ENCODE assay signal across 8 cellular contexts in genomic region chr19:6062274-6062673, GRCh38. TPM values are rescaled to one million over a fixed set of nuclear protein-coding genes. Genes with fewer than 3 reads are reported as not detected.
DNase-seq lines count a peak whose midpoint lies in the region; ATAC-seq and TF ChIP-seq lines count a peak whose summit lies in the region.

No MANE protein-coding gene starts in this region.

- H3K4me1 ChIP-seq in GM23248 (ENCODE audit: insufficient read depth) (peaks cover 50% of the 10 kb centered on the region), hepatocyte (ENCODE audit: insufficient read depth) (peaks cover 18% of the 10 kb centered on the region)

- H4K20me1 ChIP-seq in GM23248 (ENCODE audit: insufficient read depth): no peaks in the 10 kb centered on the region
- no peaks in the 10 kb centered on the region for H4K20me1 ChIP-seq in hepatocyte (ENCODE audit: insufficient read depth, poor library complexity, severe bottlenecking)

- H3K36me3 ChIP-seq in GM23248 (ENCODE audit: low read depth) (no peaks in the 10 kb centered on the region), hepatocyte (replicated peaks; ENCODE audit: insufficient read depth, low read depth) (no peaks in the 10 kb centered on the region)

- H3K27ac ChIP-seq in GM23248: no peak overlapping the region
- no peak overlapping the region for H3K27ac ChIP-seq in hepatocyte

- H3K4me3 ChIP-seq in GM23248 (no peak overlapping the region), hepatocyte (no peak overlapping the region)

- no peaks in the 10 kb centered on the region for H3K27me3 Mint-ChIP-seq in progenitor cell of endocrine pancreas

- H3K9me3 ChIP-seq in GM23248 (ENCODE audit: low read depth): no peaks in the 10 kb centered on the region
- no peaks in the 10 kb centered on the region for H3K9me3 ChIP-seq in hepatocyte (ENCODE audit: low read depth)

- H3K27me3 ChIP-seq in GM23248 (replicated peaks; ENCODE audit: insufficient read depth) (no peaks in the 10 kb centered on the region), hepatocyte (no peaks in the 10 kb centered on the region)

- no peak overlapping the region for H2AFZ ChIP-seq in GM23248
- H2AFZ ChIP-seq in hepatocyte: no peak overlapping the region

- peaks cover 52% of the 10 kb centered on the region for H3K4me1 Mint-ChIP-seq in progenitor cell of endocrine pancreas (ENCODE audit: low read depth)

- no peak overlapping the region for H3K4me3 Mint-ChIP-seq in progenitor cell of endocrine pancreas (ENCODE audit: low read depth)

- H3F3A ChIP-seq in GM23248 (ENCODE audit: insufficient read depth): peaks cover 35% of the 10 kb centered on the region

- in situ Hi-C loops in GM23248 (cut with MboI): no loop called here

- DNase-seq in GM23248 (peak; percentile 45), progenitor cell of endocrine pancreas (ENCODE audit: low spot score, unreplicated experiment) (no peak), hepatocyte (ENCODE audit: low spot score) (no peak), cerebellum (ENCODE audit: low spot score) (no peak)
- DNase-seq in activated CD4-positive, alpha-beta T cell treated with anti-CD3 and anti-CD28 coated beads, Interleukin-2, amount 50 U/mL, for 1 hour: peak; percentile 35

- TF ChIP-seq CTCF in progenitor cell of endocrine pancreas (IDR thresholded peaks at IDR 0.05; ENCODE audit: unreplicated experiment) (no peak), hepatocyte (IDR thresholded peaks at IDR 0.05; ENCODE audit: poor library complexity) (no peak)

- peak overlapping the region; percentile 78 for H3K27ac Mint-ChIP-seq in progenitor cell of endocrine pancreas

- peaks cover 10% of the 10 kb centered on the region; the same call in 1 of the 2 replicates for H3K79me2 ChIP-seq in GM23248 (ENCODE audit: insufficient read depth)
- no peaks in the 10 kb centered on the region for H3K79me2 ChIP-seq in hepatocyte

- peak overlapping the region; percentile 34; the same call in 1 of the 2 replicates for H3K9ac ChIP-seq in GM23248

- H3K36me3 Mint-ChIP-seq in progenitor cell of endocrine pancreas (ENCODE audit: insufficient read depth): peaks cover 15% of the 10 kb centered on the region

- 62 to 70% methylated on average over 11 of the region's 11 CpGs for WGBS in GM23248 (ENCODE audit: low coverage in 1 of 2, low lambda C conversion rate in 2 of 2, missing lambda C conversion rate in 2 of 2), 2 experiments
- WGBS in hepatocyte (ENCODE audit: low lambda C conversion rate, missing lambda C conversion rate): 87% methylated on average over 11 of the region's 11 CpGs

- ATAC-seq in esophagus mucosa: peak; percentile 58
- no peak for ATAC-seq in GM18907 (IDR thresholded peaks at IDR 0.05; ENCODE audit: unreplicated experiment)
- ATAC-seq in HG03439 (IDR thresholded peaks at IDR 0.05; ENCODE audit: unreplicated experiment): no peak

- H3K4me2 ChIP-seq in GM23248 (ENCODE audit: unreplicated experiment) (no peak overlapping the region), hepatocyte (no peak overlapping the region)

- H3K9me2 ChIP-seq in GM23248 (ENCODE audit: insufficient read depth): no peaks in the 10 kb centered on the region
- H3K9me2 ChIP-seq in hepatocyte (replicated peaks; ENCODE audit: insufficient read depth): no peaks in the 10 kb centered on the region

- peaks cover 3% of the 10 kb centered on the region for H3K9me3 Mint-ChIP-seq in progenitor cell of endocrine pancreas (ENCODE audit: low read depth)

RNA-seq across cellular contexts. Expression of gene RFX2, which starts 48.0 kb away (rescaled TPM):
- total RNA-seq in GM23248 (2014; rRNA removed; shearing (Covaris generic)): 10.2 and 13.1 TPM in 2 replicates
- polyA plus RNA-seq in GM23248 (2016; fragmentation: Nextera tagmentation; extraction: Ambion mirVana) (11.3 and 11.7 TPM in 2 replicates), hepatocyte (4.2 and 4.9 TPM in 2 replicates)
- total RNA-seq in esophagus mucosa (4.5 TPM), progenitor cell of endocrine pancreas (24.2 and 24.8 TPM in 2 replicates), hepatocyte (2.3 and 4.0 TPM in 2 replicates), cerebellum (11.4 TPM)

Comparison
In these comparisons a context has a peak if more than half of its experiments do, and no peak if none do; other contexts are left out.
1. DNase-seq: peak in GM23248 (single experiment) and activated CD4-positive, alpha-beta T cell treated with anti-CD3 and anti-CD28 coated beads, Interleukin-2, amount 50 U/mL, for 1 hour (single experiment); none in progenitor cell of endocrine pancreas (single experiment), hepatocyte (single experiment) and cerebellum (single experiment).